17 cellular contexts compared by ENCODE assay signal in the genomic region with DNA sequence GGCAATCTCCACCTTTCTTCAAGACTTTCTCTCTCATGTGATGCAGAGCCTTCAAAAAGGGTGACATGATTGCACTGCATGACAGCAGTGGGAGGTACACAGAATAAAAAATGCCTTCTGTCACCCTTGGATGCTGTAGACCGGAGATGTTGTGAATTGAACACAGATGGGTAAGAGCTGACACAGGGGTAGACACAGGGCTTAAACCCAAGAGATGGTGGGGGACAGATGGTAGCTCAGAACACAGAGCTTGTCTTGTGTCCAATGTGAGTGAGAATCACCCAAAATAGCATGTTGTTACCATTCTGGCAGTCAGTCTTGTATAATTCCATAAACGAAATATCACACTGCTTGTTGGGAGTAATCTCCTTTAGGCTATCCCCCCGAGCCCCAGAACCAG.
"Had no signal": no experiment of that assay in that cellular context is flagged by ENCODE, and none has a peak within 500 bp of the region (broad histone marks: within the 10 kb centered on the region; RNA-seq: fewer than 3 reads in every experiment).

No MANE protein-coding gene starts in this region.

- FAIRE-seq: RCC 7860 had no signal

- DNase-seq: KBM-7, MV-4-11, NCI-H1048, NCI-H1105, NCI-H1417, NCI-H1436 treated with DMSO at 0.1 percent for 48 hours, NCI-H187, NCI-H2029, NCI-H226, NCI-H510A, NCI-H524 treated with DMSO at 0.1 percent for 48 hours, NCI-H69, NCI-H774, Right ventricle myocardium superior, RPMI8226, SIG-M5 had no signal
